Comparison of ENCODE assay signal across 10 cellular contexts in the genomic region with DNA sequence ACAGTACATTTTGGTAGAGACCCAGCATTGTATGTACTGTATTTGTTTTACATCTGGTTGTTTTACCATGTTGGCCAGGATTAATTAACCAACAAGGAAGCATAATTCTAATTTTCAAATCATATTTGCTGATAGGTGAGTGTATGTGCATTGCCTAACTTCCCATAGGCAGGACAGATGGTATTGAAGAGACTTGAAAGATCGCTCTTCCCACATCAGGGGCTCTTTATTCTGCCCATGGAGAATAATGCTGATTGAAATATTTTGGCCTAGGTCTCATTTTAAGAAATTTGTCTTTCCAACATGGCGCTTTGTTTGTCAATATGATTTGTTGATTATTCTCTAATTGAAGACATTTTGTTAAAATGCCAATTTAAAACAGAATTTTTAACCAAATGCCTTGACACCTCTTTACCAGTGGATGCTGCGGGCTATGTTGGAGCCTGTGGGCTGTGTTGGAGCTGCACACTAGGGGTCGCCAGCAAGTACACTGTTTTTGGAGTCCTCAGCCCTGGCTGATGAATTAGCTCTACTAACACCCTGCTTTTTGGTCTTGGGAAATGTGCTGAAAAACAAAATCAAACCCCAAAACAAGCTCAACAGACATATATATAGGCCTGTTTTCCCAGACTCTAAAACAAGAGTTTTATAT. TPM values are rescaled to one million over a fixed set of nuclear protein-coding genes. Genes with fewer than 3 reads are reported as not detected.
DNase-seq lines count a peak whose midpoint lies in the region; ATAC-seq and TF ChIP-seq lines count a peak whose summit lies in the region.
"Had no signal": no experiment of that assay in that cellular context is flagged by ENCODE, and none has a peak within 500 bp of the region (broad histone marks: within the 10 kb centered on the region; RNA-seq: fewer than 3 reads in every experiment).

No MANE protein-coding gene starts in this region.

- H3K4me3 Mint-ChIP-seq in glutamatergic neuron (ENCODE audit: unreplicated experiment) (no peak overlapping the region), type B pancreatic cell (no peak overlapping the region)
- H3K4me3 Mint-ChIP-seq: CD4-positive, CD25-positive, alpha-beta regulatory T cell had no signal

- H3K27ac Mint-ChIP-seq in glutamatergic neuron (ENCODE audit: unreplicated experiment) (no peak overlapping the region), type B pancreatic cell (no peak overlapping the region)
- H3K27ac Mint-ChIP-seq: CD4-positive, CD25-positive, alpha-beta regulatory T cell had no signal

- H3K36me3 ChIP-seq in Panc1 (ENCODE audit: control insufficient read depth, insufficient read depth, low read length) (no peaks in the 10 kb centered on the region), esophagus squamous epithelium (no peaks in the 10 kb centered on the region)

- no peaks in the 10 kb centered on the region for H3K27me3 Mint-ChIP-seq in glutamatergic neuron (ENCODE audit: unreplicated experiment)
- no peaks in the 10 kb centered on the region for H3K27me3 Mint-ChIP-seq in type B pancreatic cell
- H3K27me3 Mint-ChIP-seq: CD4-positive, CD25-positive, alpha-beta regulatory T cell had no signal

- no peak for TF ChIP-seq POLR2A in esophagus squamous epithelium (IDR thresholded peaks at IDR 0.05)

- no TSS peak for BruUV-seq in Panc1 (replicated peaks; lab: Mats Ljungman, UMichigan)

- intact Hi-C loops in Panc1 (cut with micrococcal nuclease; ENCODE audit: unreplicated experiment), result no loop called here
- intact Hi-C loops in esophagus squamous epithelium (cut with DNase I), result no loop called here

- H3K27ac ChIP-seq in Panc1 (ENCODE audit: low read length) (no peak overlapping the region), esophagus squamous epithelium (no peak overlapping the region)

- in situ Hi-C loops in Panc1 (cut with HindIII; ENCODE audit: low pct_unique_long_range_greater_than_20kb, low sequenced_read_pairs), result no loop called here

- H3K9me3 ChIP-seq in Panc1 (ENCODE audit: control insufficient read depth, insufficient read depth, low read depth, low read length) (no peaks in the 10 kb centered on the region), esophagus squamous epithelium (no peaks in the 10 kb centered on the region)

- peak; percentile 70; the same call in 1 of the 2 replicates for ATAC-seq in Panc1
- no peak for ATAC-seq in HG03175 (IDR thresholded peaks at IDR 0.05; ENCODE audit: unreplicated experiment)

- peaks cover 4% of the 10 kb centered on the region for H3K4me1 Mint-ChIP-seq in glutamatergic neuron (ENCODE audit: low read depth, unreplicated experiment)
- H3K4me1 Mint-ChIP-seq in type B pancreatic cell (ENCODE audit: unreplicated experiment), result peaks cover 4% of the 10 kb centered on the region
- H3K4me1 Mint-ChIP-seq: CD4-positive, CD25-positive, alpha-beta regulatory T cell had no signal

- TF ChIP-seq CTCF in HFF-Myc (IDR thresholded peaks at IDR 0.05; ENCODE audit: low read depth, low read length, missing control alignments), result peak; percentile 73
- TF ChIP-seq CTCF in Panc1 (IDR thresholded peaks at IDR 0.05), result peak; percentile 78
- peak; percentile 59 for TF ChIP-seq CTCF in glutamatergic neuron (IDR thresholded peaks at IDR 0.05; ENCODE audit: partially characterized antibody, unreplicated experiment)
- peak; percentile 80 for TF ChIP-seq CTCF in type B pancreatic cell (conservative IDR thresholded peaks at IDR 0.05)
- peak in 2 of 6 experiments; percentile 21 to 36 for TF ChIP-seq CTCF in esophagus squamous epithelium (IDR thresholded peaks at IDR 0.05)

- DNase-seq in NCI-H2227 (lab: John Stamatoyannopoulos, UW; ENCODE audit: unreplicated experiment) (peak; percentile 1), NCI-H2227 treated with DMSO at 0.1 percent for 48 hours (lab: John Stamatoyannopoulos, UW) (no peak), HFF-Myc (ENCODE audit: extremely low read depth, low read depth) (no peak), Panc1 (ENCODE audit: low read depth, low spot score) (peak; percentile 13), glutamatergic neuron (peak; percentile 69), type B pancreatic cell (ENCODE audit: extremely low spot score, unreplicated experiment) (no peak), esophagus squamous epithelium (lab: John Stamatoyannopoulos, UW) (no peak)

- H3K36me3 Mint-ChIP-seq in glutamatergic neuron (ENCODE audit: unreplicated experiment) (no peaks in the 10 kb centered on the region), type B pancreatic cell (no peaks in the 10 kb centered on the region)
- H3K36me3 Mint-ChIP-seq: CD4-positive, CD25-positive, alpha-beta regulatory T cell had no signal

- CTCF ChIA-PET in Panc1 (lab: Charles Lee), result no interaction called here

- H3K9me3 Mint-ChIP-seq in glutamatergic neuron (ENCODE audit: unreplicated experiment) (no peaks in the 10 kb centered on the region), type B pancreatic cell (no peaks in the 10 kb centered on the region)
- H3K9me3 Mint-ChIP-seq: CD4-positive, CD25-positive, alpha-beta regulatory T cell had no signal

- no peak overlapping the region for H3K4me3 ChIP-seq in HFF-Myc (replicated peaks; ENCODE audit: low read depth, low read length)
- no peak overlapping the region for H3K4me3 ChIP-seq in Panc1 (ENCODE audit: low read depth in 2 of 2, low read length in 2 of 2)
- H3K4me3 ChIP-seq in esophagus squamous epithelium, result no peak overlapping the region

- H3K27me3 ChIP-seq in Panc1 (ENCODE audit: control insufficient read depth, insufficient read depth, low read length), result no peaks in the 10 kb centered on the region
- H3K27me3 ChIP-seq in esophagus squamous epithelium, result no peaks in the 10 kb centered on the region

- POLR2A ChIA-PET in Panc1 (lab: Charles Lee), result no interaction called here

- H3K4me1 ChIP-seq in Panc1 (ENCODE audit: control insufficient read depth, insufficient read depth, low read length) (no peaks in the 10 kb centered on the region), esophagus squamous epithelium (peaks cover 0 to 4% (median 0%) of the 10 kb centered on the region in 3 donors)

- WGBS in esophagus squamous epithelium, 2 donors, result 71 to 72% methylated on average over 4 of the region's 4 CpGs

RNA-seq across cellular contexts. Expression of gene P2RY12, which starts 5.3 kb away (rescaled TPM):
- not detected for total RNA-seq in Panc1 (2021; ENCODE audit: unreplicated experiment)
- not detected for polyA plus RNA-seq in Panc1 (2012; ENCODE audit: insufficient read length)
- total RNA-seq in glutamatergic neuron (ENCODE audit: unreplicated experiment), result not detected
- not detected in 2 replicates for total RNA-seq in type B pancreatic cell (ENCODE audit: low replicate concordance)
- total RNA-seq in esophagus squamous epithelium, result 1 to 10 TPM in 2 of 4 donors, not detected in 2; 1.9 to 3.1 TPM
- total RNA-seq: activated CD8-positive, alpha-beta memory T cell treated with anti-CD3 and anti-CD28 coated beads for 36 hours had no signal
- polyA plus RNA-seq: CD4-positive, CD25-positive, alpha-beta regulatory T cell had no signal

RNA-seq across cellular contexts. Expression of gene P2RY13, which starts 49.9 kb away (rescaled TPM):
- total RNA-seq in Panc1 (2021; ENCODE audit: unreplicated experiment), result not detected
- not detected for polyA plus RNA-seq in Panc1 (2012; ENCODE audit: insufficient read length)
- total RNA-seq in glutamatergic neuron (ENCODE audit: unreplicated experiment), result not detected
- not detected in 2 replicates for total RNA-seq in type B pancreatic cell (ENCODE audit: low replicate concordance)
- 1 to 10 TPM in 2 of 4 donors, under 1 TPM in 1, not detected in 1; 0.18 to 3.1 (median 1.2) TPM for total RNA-seq in esophagus squamous epithelium
- total RNA-seq: activated CD8-positive, alpha-beta memory T cell treated with anti-CD3 and anti-CD28 coated beads for 36 hours; CD4-positive, CD25-positive, alpha-beta regulatory T cell had no signal

Comparison
In these comparisons a context has a peak if more than half of its experiments do, and no peak if none do; other contexts are left out.
1. DNase-seq: peak in NCI-H2227 (single experiment), Panc1 (single experiment) and glutamatergic neuron (single experiment); none in NCI-H2227 treated with DMSO at 0.1 percent for 48 hours (single experiment), HFF-Myc (single experiment), type B pancreatic cell (single experiment) and esophagus squamous epithelium (single experiment).